In genomic region chr10:49941447-49942338, GRCh38 we compare ENCODE assay signal across 8 cellular contexts. TPM values are rescaled to one million over a fixed set of nuclear protein-coding genes. Genes with fewer than 3 reads are reported as not detected.
DNase-seq lines count a peak whose midpoint lies in the region; ATAC-seq and TF ChIP-seq lines count a peak whose summit lies in the region.
"Not testable (repeated sequence)": the region's sequence is repeated elsewhere in the genome, so short reads cannot be mapped to it uniquely, and the experiment has no call there.

Gene PARG, minus strand, starts transcription at chr10:49942027. Its CDS starts 302 bp downstream, at chr10:49941725.
Gene TIMM23B, plus strand, starts transcription at chr10:49942053. Its CDS starts 142 bp downstream, at chr10:49942195.

- POLR2A ChIA-PET in WTC11 (lab: Charles Lee), result interaction anchor here (0.6 kb wide), 1 partner anchor 104 kb away, joined by 6 read pairs; no protein-coding TSS in a partner anchor

- H3K4me1 Mint-ChIP-seq in WTC11, result peaks cover 12% of the 10 kb centered on the region

- peak within 1 kb of the TSS; percentile 83 for H3K4me2 ChIP-seq in mammary epithelial cell (ENCODE audit: insufficient read depth, low read depth, low read length)

- TSS peak; percentile 76 for BruUV-seq in mammary epithelial cell (replicated peaks; lab: Mats Ljungman, UMichigan)

- WGBS in mammary epithelial cell (ENCODE audit: low coverage, missing lambda C conversion rate), result under 1% methylated on average over 24 of the region's 81 CpGs

- intact Hi-C loops in mammary epithelial cell (cut with micrococcal nuclease), result loop anchor here (5.0 kb wide), 1 partner anchor 349 kb away; no protein-coding TSS in a partner anchor

- peak within 1 kb of the TSS; percentile 73 to 93 (median 92) for H3K4me3 ChIP-seq in mammary epithelial cell (replicated peaks in 1 of 3; ENCODE audit: insufficient read depth in 1 of 3, low read depth in 2 of 3, low read length in 3 of 3)
- H3K4me3 ChIP-seq in iPS-20b (ENCODE audit: low read length), result peak within 1 kb of the TSS; percentile 98
- peak within 1 kb of the TSS; percentile 80 to 93 (median 85) for H3K4me3 ChIP-seq in skeletal muscle tissue (ENCODE audit: low read length in 3 of 3)

- H3K27ac Mint-ChIP-seq in WTC11, result peak within 1 kb of the TSS; percentile 97

- not testable (repeated sequence) for TF ChIP-seq CTCF in WTC11 (IDR thresholded peaks at IDR 0.05); mammary epithelial cell (conservative IDR thresholded peaks at IDR 0.05 in 1 of 2, IDR thresholded peaks at IDR 0.05 in 1 of 2; ENCODE audit: extremely low read depth in 1 of 2, insufficient read depth in 1 of 2, low read depth in 1 of 2, low read length in 2 of 2)

- peak within 1 kb of the TSS; percentile 88 for H2AFZ ChIP-seq in mammary epithelial cell (ENCODE audit: low read depth, low read length)

- H3K36me3 Mint-ChIP-seq in WTC11, result peaks cover 14% of the 10 kb centered on the region

- peaks cover 71% of the 10 kb centered on the region for H3K79me2 ChIP-seq in mammary epithelial cell (ENCODE audit: insufficient read depth, low read length)

- not testable (repeated sequence) for H3K9me3 ChIP-seq in mammary epithelial cell (replicated peaks; ENCODE audit: insufficient read depth, low read length); iPS-20b (ENCODE audit: insufficient read depth, low read depth, low read length); skeletal muscle tissue (ENCODE audit: control insufficient read depth in 3 of 3, low read length in 3 of 3)

- not testable (repeated sequence) for H3K27me3 Mint-ChIP-seq in WTC11 (ENCODE audit: low read depth)

- in situ Hi-C loops in ACHN (cut with HindIII; ENCODE audit: low pct_ligation_motif_present, low pct_unique_long_range_greater_than_20kb, low sequenced_read_pairs); mammary epithelial cell (cut with MboI; ENCODE audit: low sequenced_read_pairs in 2 of 2): not testable (repeated sequence)

- H3K4me1 ChIP-seq in mammary epithelial cell (ENCODE audit: insufficient read depth, low read length); iPS-20b (ENCODE audit: insufficient read depth, low read length): not testable (repeated sequence)
- H3K4me1 ChIP-seq in skeletal muscle tissue (ENCODE audit: control insufficient read depth in 3 of 3, insufficient read depth in 3 of 3, low read length in 3 of 3), result peaks cover 8 to 19% (median 9%) of the 10 kb centered on the region in 3 donors

- dilution Hi-C loops in mammary epithelial cell (cut with HindIII; ENCODE audit: low sequenced_read_pairs), result not testable (repeated sequence)

- H3K27ac ChIP-seq in mammary epithelial cell (ENCODE audit: insufficient read depth, low read depth, low read length), result peak within 1 kb of the TSS; percentile 82
- peak within 1 kb of the TSS; percentile 65 for H3K27ac ChIP-seq in iPS-20b (ENCODE audit: low read length)
- peak within 1 kb of the TSS; percentile 70 for H3K27ac ChIP-seq in skeletal muscle tissue (ENCODE audit: low read depth, low read length)

- ATAC-seq in GM18873 (IDR thresholded peaks at IDR 0.05; ENCODE audit: low FRiP score, unreplicated experiment) (peak; percentile 60), HG03103 (IDR thresholded peaks at IDR 0.05; ENCODE audit: low read depth, unreplicated experiment) (peak; percentile 61), WTC11 (peak; percentile 80)

- H4K20me1 ChIP-seq in mammary epithelial cell (ENCODE audit: insufficient read depth, low read length), result not testable (repeated sequence)

- H3K27me3 ChIP-seq in mammary epithelial cell (ENCODE audit: insufficient read depth, low read length); iPS-20b (ENCODE audit: insufficient read depth, low read length); skeletal muscle tissue (ENCODE audit: control insufficient read depth in 3 of 3, insufficient read depth in 3 of 3, low read length in 3 of 3): not testable (repeated sequence)

- not testable (repeated sequence) for H3K9me3 Mint-ChIP-seq in WTC11

- peak within 1 kb of the TSS; percentile 98 for H3K4me3 Mint-ChIP-seq in WTC11

- H3K9ac ChIP-seq in mammary epithelial cell (ENCODE audit: insufficient read depth, low read length), result peak within 1 kb of the TSS; percentile 90
- peak within 1 kb of the TSS; percentile 95 for H3K9ac ChIP-seq in iPS-20b (ENCODE audit: low read depth, low read length)
- H3K9ac ChIP-seq in skeletal muscle tissue (ENCODE audit: low read depth in 1 of 3, low read length in 3 of 3), result peak within 1 kb of the TSS; percentile 81 to 89 (median 86)

- DNase-seq in ACHN (peak; percentile 90), NCI-H2196 (lab: John Stamatoyannopoulos, UW; ENCODE audit: unreplicated experiment) (peak; percentile 64), WTC11 (ENCODE audit: low spot score) (peak; percentile 84), mammary epithelial cell (peak; percentile 85)

- H3K36me3 ChIP-seq in mammary epithelial cell (ENCODE audit: insufficient read depth, low read length); iPS-20b (ENCODE audit: insufficient read depth, low read depth, low read length); skeletal muscle tissue (ENCODE audit: control insufficient read depth in 3 of 3, insufficient read depth in 3 of 3, low read length in 3 of 3): not testable (repeated sequence)

- CTCF ChIA-PET in WTC11 (lab: Charles Lee); mammary epithelial cell (lab: Charles Lee; ENCODE audit: low non-redundant PET): not testable (repeated sequence)

TF ChIP-seq in WTC11, 78 proteins besides CTCF, POLR2A, EP300 and RAD21 (continues in another document):
- TF ChIP-seq GABPB1 (CRISPR knock-in tag; IDR thresholded peaks at IDR 0.05), result 0 out of 2 replicates have a peak, but pooled peaks have one; percentile 54
- TF ChIP-seq FOXP1 (CRISPR knock-in tag; IDR thresholded peaks at IDR 0.05; ENCODE audit: borderline replicate concordance), result peak; percentile 13; the same call in 1 of the 2 replicates
- TF ChIP-seq FOXK1 (CRISPR knock-in tag; IDR thresholded peaks at IDR 0.05), result peak; percentile 59; the same call in 1 of the 2 replicates
- peak; percentile 62; the same call in 1 of the 2 replicates for TF ChIP-seq MYBL2 (CRISPR knock-in tag; IDR thresholded peaks at IDR 0.05)
- TF ChIP-seq ETV6 (CRISPR knock-in tag; IDR thresholded peaks at IDR 0.05), result peak; percentile 80
- TF ChIP-seq MAX (CRISPR knock-in tag; IDR thresholded peaks at IDR 0.05), result peak; percentile 83
- peak; percentile 56; the same call in 1 of the 2 replicates for TF ChIP-seq ARID4B (CRISPR knock-in tag; IDR thresholded peaks at IDR 0.05; ENCODE audit: borderline replicate concordance)
- TF ChIP-seq USF2 (CRISPR knock-in tag; IDR thresholded peaks at IDR 0.05), result peak; percentile 36; the same call in 1 of the 2 replicates
- TF ChIP-seq TEAD4 (CRISPR knock-in tag; IDR thresholded peaks at IDR 0.05), result peak; percentile 71
- TF ChIP-seq JUN (CRISPR knock-in tag; IDR thresholded peaks at IDR 0.05), result peak; percentile 41; the same call in 1 of the 2 replicates

RNA-seq across cellular contexts. Expression of gene PARG, which starts in this region (rescaled TPM):
- total RNA-seq in WTC11 (2021) (51.9 to 57.1 TPM (median 55.1 TPM) in 3 replicates), mammary epithelial cell (10 to 100 TPM; 30.3 to 31.0 TPM), skeletal muscle tissue (36.5 TPM)
- polyA plus RNA-seq in mammary epithelial cell, result 11.9 TPM
- polyA minus RNA-seq in mammary epithelial cell, result 19.3 TPM

RNA-seq across cellular contexts. Expression of gene TIMM23B, which starts in this region (rescaled TPM):
- total RNA-seq in WTC11 (2021) (18.4 to 19.9 TPM (median 18.7 TPM) in 3 replicates), mammary epithelial cell (10 to 100 TPM; 24.2 to 27.1 TPM), skeletal muscle tissue (16.2 TPM)
- 7.2 TPM for polyA plus RNA-seq in mammary epithelial cell
- 12.8 TPM for polyA minus RNA-seq in mammary epithelial cell

Comparison
In these comparisons a context has a peak if more than half of its experiments do, and no peak if none do; other contexts are left out.
1. Peak in every context shown above with its lines: DNase-seq, ATAC-seq, H3K4me3 ChIP-seq and H3K27ac ChIP-seq.